21 cellular contexts compared by ENCODE assay signal in the genomic region with DNA sequence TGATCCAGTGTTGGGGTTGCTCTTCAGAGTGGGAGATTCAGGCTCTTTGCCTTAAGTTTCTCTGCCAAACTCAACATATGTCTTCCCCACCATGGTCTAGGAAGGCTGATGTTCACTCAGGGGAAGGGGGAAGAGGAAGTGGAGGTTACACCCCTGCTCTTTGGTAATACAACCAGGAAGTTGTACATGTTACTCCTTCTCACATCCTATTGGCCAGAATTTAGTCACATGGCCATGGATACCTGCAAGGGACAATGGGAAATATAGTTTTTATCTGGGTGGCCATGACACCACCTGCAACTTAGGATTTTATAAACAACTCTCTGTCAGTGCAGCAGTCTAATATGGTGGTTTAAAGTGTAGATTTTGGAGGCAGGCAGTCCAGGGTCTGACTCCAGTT.
"Had no signal": no experiment of that assay in that cellular context is flagged by ENCODE, and none has a peak within 500 bp of the region (broad histone marks: within the 10 kb centered on the region; RNA-seq: fewer than 3 reads in every experiment).

No MANE protein-coding gene starts in this region.

- H3K4me3 ChIP-seq: coronary artery, esophagus squamous epithelium, gastrocnemius medialis, left ventricle myocardium inferior, neural progenitor cell, uterus had no signal

- H3K4me3 Mint-ChIP-seq: activated CD4-positive, alpha-beta memory T cell treated with anti-CD3 and anti-CD28 coated beads for 36 hours; activated naive CD4-positive, alpha-beta T cell treated with anti-CD3 and anti-CD28 coated beads for 36 hours; activated naive CD8-positive, alpha-beta T cell treated with anti-CD3 and anti-CD28 coated beads, Interleukin-2, amount 10 ng/mL, durations not matched to agents 7 days and 5 days; activated T-cell treated with anti-CD3 and anti-CD28 coated beads, Interleukin-2, amount 50 U/mL, for 72 hours; naive thymus-derived CD4-positive, alpha-beta T cell; neural progenitor cell; stimulated activated naive B cell treated with anti-CD40 and anti-IgM and Interleukin-4, amounts not matched to agents 10 μg/mL and 1 μg/mL and 100 μg/mL, for 72 hours had no signal

- H3K4me2 ChIP-seq: neural progenitor cell had no signal

- H3K9me3 Mint-ChIP-seq: activated CD4-positive, alpha-beta memory T cell treated with anti-CD3 and anti-CD28 coated beads for 36 hours; activated naive CD4-positive, alpha-beta T cell treated with anti-CD3 and anti-CD28 coated beads for 36 hours; neural progenitor cell had no signal

- H3K36me3 ChIP-seq: esophagus squamous epithelium, gastrocnemius medialis, left ventricle myocardium inferior, neural progenitor cell, uterus had no signal

- H3K4me1 ChIP-seq: esophagus squamous epithelium, gastrocnemius medialis, left ventricle myocardium inferior, neural progenitor cell, uterus had no signal

- H3K9ac ChIP-seq: neural progenitor cell had no signal

- DNase-seq: activated CD4-positive, alpha-beta memory T cell treated with anti-CD3 and anti-CD28 coated beads for 36 hours; activated CD4-positive, alpha-beta T cell treated with anti-CD3 and anti-CD28 coated beads for 48 hours; activated effector memory CD4-positive, alpha-beta T cell treated with Interleukin-2 at 50 U/mL for 16 hours; activated naive CD4-positive, alpha-beta T cell treated with anti-CD3 and anti-CD28 coated beads for 36 hours; activated naive CD8-positive, alpha-beta T cell treated with anti-CD3 and anti-CD28 coated beads, Interleukin-2, amount 10 ng/mL, durations not matched to agents 7 days and 5 days; activated T-cell treated with anti-CD3 and anti-CD28 coated beads, Interleukin-2, amount 50 U/mL, for 72 hours; amniotic stem cell; esophagus squamous epithelium; gastrocnemius medialis; hippocampal formation; left ventricle myocardium inferior; naive thymus-derived CD4-positive, alpha-beta T cell; small intestine; stimulated activated CD4-positive, alpha-beta T cell treated with anti-CD3 and anti-CD28 coated beads, Interleukin-15, amount 100 ng/mL, for 24 hours; stimulated activated CD8-positive, alpha-beta memory T cell treated with anti-CD3 and anti-CD28 coated beads, Interleukin-4, amount 100 ng/mL, for 48 hours; stimulated activated naive B cell treated with anti-CD40 and anti-IgM and Interleukin-4, amounts not matched to agents 10 μg/mL and 1 μg/mL and 100 μg/mL, for 72 hours; trophoblast cell; uterus had no signal

- H3K4me1 Mint-ChIP-seq: activated naive CD8-positive, alpha-beta T cell treated with anti-CD3 and anti-CD28 coated beads, Interleukin-2, amount 10 ng/mL, durations not matched to agents 7 days and 5 days; neural progenitor cell; stimulated activated naive B cell treated with anti-CD40 and anti-IgM and Interleukin-4, amounts not matched to agents 10 μg/mL and 1 μg/mL and 100 μg/mL, for 72 hours had no signal

- H3K27me3 Mint-ChIP-seq: activated CD4-positive, alpha-beta memory T cell treated with anti-CD3 and anti-CD28 coated beads for 36 hours; activated naive CD8-positive, alpha-beta T cell treated with anti-CD3 and anti-CD28 coated beads, Interleukin-2, amount 10 ng/mL, durations not matched to agents 7 days and 5 days had no signal

- ATAC-seq: activated T-cell treated with anti-CD3 and anti-CD28 coated beads, Interleukin-2, amount 50 U/mL, for 72 hours; gastrocnemius medialis; naive thymus-derived CD4-positive, alpha-beta T cell; sciatic nerve; stimulated activated naive B cell treated with anti-CD40 and anti-IgM and Interleukin-4, amounts not matched to agents 10 μg/mL and 1 μg/mL and 100 μg/mL, for 72 hours had no signal

- H3K27ac ChIP-seq: coronary artery, esophagus squamous epithelium, gastrocnemius medialis, left ventricle myocardium inferior, neural progenitor cell, uterus had no signal

- H3K9me3 ChIP-seq: esophagus squamous epithelium, gastrocnemius medialis, left ventricle myocardium inferior, uterus had no signal

- H3K27ac Mint-ChIP-seq: activated CD4-positive, alpha-beta memory T cell treated with anti-CD3 and anti-CD28 coated beads for 36 hours; activated naive CD4-positive, alpha-beta T cell treated with anti-CD3 and anti-CD28 coated beads for 36 hours; activated naive CD8-positive, alpha-beta T cell treated with anti-CD3 and anti-CD28 coated beads, Interleukin-2, amount 10 ng/mL, durations not matched to agents 7 days and 5 days; activated T-cell treated with anti-CD3 and anti-CD28 coated beads, Interleukin-2, amount 50 U/mL, for 72 hours; naive thymus-derived CD4-positive, alpha-beta T cell; neural progenitor cell; stimulated activated naive B cell treated with anti-CD40 and anti-IgM and Interleukin-4, amounts not matched to agents 10 μg/mL and 1 μg/mL and 100 μg/mL, for 72 hours had no signal

- H2AFZ ChIP-seq: neural progenitor cell had no signal

- H3K27me3 ChIP-seq: esophagus squamous epithelium, neural progenitor cell, uterus had no signal

- H3K36me3 Mint-ChIP-seq: activated CD4-positive, alpha-beta memory T cell treated with anti-CD3 and anti-CD28 coated beads for 36 hours; activated naive CD8-positive, alpha-beta T cell treated with anti-CD3 and anti-CD28 coated beads, Interleukin-2, amount 10 ng/mL, durations not matched to agents 7 days and 5 days; neural progenitor cell; stimulated activated naive B cell treated with anti-CD40 and anti-IgM and Interleukin-4, amounts not matched to agents 10 μg/mL and 1 μg/mL and 100 μg/mL, for 72 hours had no signal
